In genomic region chr12:17489452-17489851, GRCh38 we compare ENCODE assay signal across 16 cellular contexts.
"Had no signal": no experiment of that assay in that cellular context is flagged by ENCODE, and none has a peak within 500 bp of the region (broad histone marks: within the 10 kb centered on the region; RNA-seq: fewer than 3 reads in every experiment).

No MANE protein-coding gene starts in this region.

- H3K9me3 ChIP-seq: psoas muscle, right lobe of liver, suprapubic skin had no signal

- DNase-seq: activated CD4-positive, alpha-beta memory T cell treated with anti-CD3 and anti-CD28 coated beads, Interleukin-2, amount 10 ng/mL, durations not matched to agents 7 days and 5 days; activated CD4-positive, alpha-beta T cell treated with anti-CD3 and anti-CD28 coated beads for 36 hours; activated effector memory CD4-positive, alpha-beta T cell treated with anti-CD3 and anti-CD28 coated beads, Interleukin-2, amount 50 U/mL, for 16 hours; activated T-cell treated with anti-CD3 and anti-CD28 coated beads, Interleukin-2, amount 50 U/mL, for 4 hours; dorsolateral prefrontal cortex; hippocampal formation; immature natural killer cell; psoas muscle; right lobe of liver; T1000; trophoblast cell had no signal

- H3K4me1 Mint-ChIP-seq: activated CD4-positive, alpha-beta memory T cell treated with anti-CD3 and anti-CD28 coated beads, Interleukin-2, amount 10 ng/mL, durations not matched to agents 7 days and 5 days; activated CD4-positive, alpha-beta T cell treated with anti-CD3 and anti-CD28 coated beads for 36 hours; immature natural killer cell; nephron had no signal

- H3K36me3 Mint-ChIP-seq: activated naive CD4-positive, alpha-beta T cell treated with anti-CD3 and anti-CD28 coated beads, Interleukin-2, amount 50 U/mL, for 72 hours; immature natural killer cell had no signal

- H3K4me3 Mint-ChIP-seq: activated CD4-positive, alpha-beta memory T cell treated with anti-CD3 and anti-CD28 coated beads, Interleukin-2, amount 10 ng/mL, durations not matched to agents 7 days and 5 days; activated CD4-positive, alpha-beta T cell treated with anti-CD3 and anti-CD28 coated beads for 36 hours; activated T-cell treated with anti-CD3 and anti-CD28 coated beads, Interleukin-2, amount 50 U/mL, for 4 hours; immature natural killer cell; nephron; stimulated activated naive CD8-positive, alpha-beta T cell treated with anti-CD3 and anti-CD28 coated beads, Interleukin-15, Interleukin-2, amounts not matched to agents 100 ng/mL and 50 ng/mL, for 24 hours had no signal

- H3K4me1 ChIP-seq: psoas muscle, right lobe of liver, suprapubic skin had no signal

- ATAC-seq: activated CD4-positive, alpha-beta T cell treated with anti-CD3 and anti-CD28 coated beads for 36 hours; activated naive CD4-positive, alpha-beta T cell treated with anti-CD3 and anti-CD28 coated beads, Interleukin-2, amount 50 U/mL, for 72 hours; activated T-cell treated with anti-CD3 and anti-CD28 coated beads, Interleukin-2, amount 50 U/mL, for 4 hours; esophagus mucosa; psoas muscle; right lobe of liver had no signal

- H3K9me3 Mint-ChIP-seq: nephron had no signal

- H3K4me3 ChIP-seq: dorsolateral prefrontal cortex, psoas muscle, right lobe of liver, suprapubic skin had no signal

- H3K27me3 ChIP-seq: dorsolateral prefrontal cortex, right lobe of liver, suprapubic skin had no signal

- H3K36me3 ChIP-seq: right lobe of liver, suprapubic skin had no signal

- H3K27ac ChIP-seq: dorsolateral prefrontal cortex, psoas muscle, right lobe of liver, suprapubic skin had no signal

- H3K27me3 Mint-ChIP-seq: activated CD4-positive, alpha-beta memory T cell treated with anti-CD3 and anti-CD28 coated beads, Interleukin-2, amount 10 ng/mL, durations not matched to agents 7 days and 5 days; activated CD4-positive, alpha-beta T cell treated with anti-CD3 and anti-CD28 coated beads for 36 hours; stimulated activated naive CD8-positive, alpha-beta T cell treated with anti-CD3 and anti-CD28 coated beads, Interleukin-15, Interleukin-2, amounts not matched to agents 100 ng/mL and 50 ng/mL, for 24 hours had no signal

- H3K27ac Mint-ChIP-seq: activated CD4-positive, alpha-beta memory T cell treated with anti-CD3 and anti-CD28 coated beads, Interleukin-2, amount 10 ng/mL, durations not matched to agents 7 days and 5 days; activated CD4-positive, alpha-beta T cell treated with anti-CD3 and anti-CD28 coated beads for 36 hours; activated naive CD4-positive, alpha-beta T cell treated with anti-CD3 and anti-CD28 coated beads, Interleukin-2, amount 50 U/mL, for 72 hours; immature natural killer cell; nephron; stimulated activated naive CD8-positive, alpha-beta T cell treated with anti-CD3 and anti-CD28 coated beads, Interleukin-15, Interleukin-2, amounts not matched to agents 100 ng/mL and 50 ng/mL, for 24 hours had no signal
